In the genomic region with DNA sequence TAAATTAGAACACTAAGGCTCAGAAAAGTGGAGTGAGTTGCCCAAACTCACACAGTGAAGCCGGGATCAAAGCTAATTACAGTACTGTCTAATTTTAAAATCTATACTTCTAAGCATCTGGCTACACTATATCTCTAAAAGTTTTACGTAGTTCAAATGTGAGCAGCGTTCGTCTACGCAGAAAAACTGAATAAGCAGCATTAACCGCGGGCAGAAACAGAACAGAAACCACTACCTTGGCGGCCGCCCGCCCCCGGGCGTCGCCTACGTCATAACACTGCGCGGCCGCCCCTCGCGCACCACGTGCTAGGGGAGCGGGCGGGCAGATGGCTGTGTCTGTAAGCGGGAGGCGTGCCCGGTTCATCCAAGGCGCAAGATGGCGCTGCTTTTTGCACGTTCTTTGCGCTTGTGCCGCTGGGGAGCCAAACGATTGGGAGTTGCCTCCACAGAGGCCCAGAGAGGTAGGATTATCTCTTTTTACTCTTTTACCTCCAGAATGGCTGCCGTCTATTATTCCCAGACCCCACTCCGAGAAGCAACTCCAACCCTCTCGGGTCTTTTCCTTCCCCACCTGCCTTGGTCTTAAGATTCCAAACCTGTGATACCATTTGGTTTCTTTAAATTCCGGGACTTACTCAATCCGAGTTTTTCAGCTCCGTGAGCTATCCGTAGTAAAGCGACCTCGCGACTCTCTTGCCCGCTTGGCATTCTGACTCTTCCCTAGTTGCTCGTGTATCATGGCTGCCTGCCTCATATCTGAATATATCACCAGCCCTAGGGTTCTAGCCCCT, we compare ENCODE assay signal across 1 cellular context.
A peak's percentile ranks its signal among the peaks of the same experiment; 100 is the strongest.
TF ChIP-seq lines count a peak whose summit lies in the region.

TSS of gene SPRYD4 (plus strand) at position 363 of the 791 bp plus-strand sequence. CDS start at position 377, 14 bp downstream.

TF ChIP-seq in HepG2, 621 proteins besides CTCF, POLR2A, EP300 and RAD21 (continued from another document and continues in another):
- TF ChIP-seq ELK4 (CRISPR knock-in tag; IDR thresholded peaks at IDR 0.05; ENCODE audit: borderline replicate concordance) (no peak), HBP1 (CRISPR knock-in tag; IDR thresholded peaks at IDR 0.05; ENCODE audit: low read depth) (peak; percentile 63; the same call in 1 of the 2 replicates), MTF2 (CRISPR knock-in tag; IDR thresholded peaks at IDR 0.05; ENCODE audit: borderline replicate concordance) (no peak; the same call in 1 of the 2 replicates), GPBP1L1 (CRISPR knock-in tag; IDR thresholded peaks at IDR 0.05) (no peak), NFYC (CRISPR knock-in tag; IDR thresholded peaks at IDR 0.05) (peak; percentile 61), PHB2 (IDR thresholded peaks at IDR 0.05; ENCODE audit: partially characterized antibody) (no peak), ZBTB21 (CRISPR knock-in tag; IDR thresholded peaks at IDR 0.05) (no peak), ZNF839 (CRISPR knock-in tag; IDR thresholded peaks at IDR 0.05; ENCODE audit: borderline replicate concordance) (no peak), GTF2F1 (IDR thresholded peaks at IDR 0.05; ENCODE audit: low read length) (no peak), SRY (CRISPR knock-in tag; IDR thresholded peaks at IDR 0.05) (peak; percentile 79; the same call in 1 of the 2 replicates), MATR3 (CRISPR knock-in tag; IDR thresholded peaks at IDR 0.05) (no peak), EEA1 (CRISPR knock-in tag; IDR thresholded peaks at IDR 0.05; ENCODE audit: borderline replicate concordance) (no peak), SMARCE1 (IDR thresholded peaks at IDR 0.05; ENCODE audit: borderline replicate concordance) (no peak), CBX5 (CRISPR knock-in tag; IDR thresholded peaks at IDR 0.05; ENCODE audit: borderline replicate concordance) (peak; percentile 90), HOXD1 (CRISPR knock-in tag; IDR thresholded peaks at IDR 0.05) (no peak; the same call in 1 of the 2 replicates), ZNF513 (CRISPR knock-in tag; conservative IDR thresholded peaks at IDR 0.05) (no peak), JARID2 (CRISPR knock-in tag; IDR thresholded peaks at IDR 0.05; ENCODE audit: insufficient replicate concordance) (peak; percentile 33), HNF4A (CRISPR knock-in tag; IDR thresholded peaks at IDR 0.05) (0 out of 2 replicates have a peak, but pooled peaks have one; percentile 15), ZMYM2 (CRISPR knock-in tag; IDR thresholded peaks at IDR 0.05) (no peak), ZSCAN20 (CRISPR knock-in tag; IDR thresholded peaks at IDR 0.05; ENCODE audit: borderline replicate concordance) (peak; percentile 64; the same call in 1 of the 2 replicates), U2AF2 (IDR thresholded peaks at IDR 0.05; ENCODE audit: low read depth, low read length) (no peak), ZC3H13 (CRISPR knock-in tag; IDR thresholded peaks at IDR 0.05) (peak; percentile 92), ZNF543 (CRISPR knock-in tag; IDR thresholded peaks at IDR 0.05) (peak; percentile 97), PHF21A (CRISPR knock-in tag; IDR thresholded peaks at IDR 0.05) (peak; percentile 62), ZNF761 (CRISPR knock-in tag; conservative IDR thresholded peaks at IDR 0.05) (0 out of 2 replicates have a peak, but pooled peaks have one; percentile 51), ZNF235 (CRISPR knock-in tag; IDR thresholded peaks at IDR 0.05; ENCODE audit: borderline replicate concordance) (no peak), KLF6 (CRISPR knock-in tag; IDR thresholded peaks at IDR 0.05) (peak; percentile 91; the same call in 1 of the 2 replicates), RARG (CRISPR knock-in tag; IDR thresholded peaks at IDR 0.05; ENCODE audit: low read depth) (no peak), ZNF878 (CRISPR knock-in tag; IDR thresholded peaks at IDR 0.05) (peak; percentile 94; the same call in 1 of the 2 replicates), ZNF781 (CRISPR knock-in tag; IDR thresholded peaks at IDR 0.05; ENCODE audit: borderline replicate concordance, not compliant biosample characterization) (peak; percentile 85), ZNF124 (CRISPR knock-in tag; IDR thresholded peaks at IDR 0.05) (peak; percentile 80; the same call in 1 of the 2 replicates), FOXC1 (CRISPR knock-in tag; IDR thresholded peaks at IDR 0.05; ENCODE audit: borderline replicate concordance) (peak; percentile 91; the same call in 1 of the 2 replicates), BHLHE40 (IDR thresholded peaks at IDR 0.05; ENCODE audit: low read length) (peak; percentile 81), HNF1B (CRISPR knock-in tag; IDR thresholded peaks at IDR 0.05) (peak; percentile 61; the same call in 1 of the 2 replicates), ISX (CRISPR knock-in tag; conservative IDR thresholded peaks at IDR 0.05) (no peak), AKAP8 (CRISPR knock-in tag; IDR thresholded peaks at IDR 0.05) (no peak), ZNF747 (CRISPR knock-in tag; IDR thresholded peaks at IDR 0.05; ENCODE audit: borderline replicate concordance) (peak; percentile 82), ZNF367 (CRISPR knock-in tag; IDR thresholded peaks at IDR 0.05; ENCODE audit: borderline replicate concordance) (no peak), ZNF572 (CRISPR knock-in tag; IDR thresholded peaks at IDR 0.05) (no peak), ZNF564 (CRISPR knock-in tag; IDR thresholded peaks at IDR 0.05) (peak; percentile 89), RFX1 (IDR thresholded peaks at IDR 0.05) (no peak), NFATC3 (CRISPR knock-in tag; IDR thresholded peaks at IDR 0.05) (0 out of 2 replicates have a peak, but pooled peaks have one; percentile 73), ZNF225 (CRISPR knock-in tag; IDR thresholded peaks at IDR 0.05) (no peak), NFE2L1 (CRISPR knock-in tag; IDR thresholded peaks at IDR 0.05; ENCODE audit: borderline replicate concordance) (no peak), PHF5A (CRISPR knock-in tag; IDR thresholded peaks at IDR 0.05; ENCODE audit: low read depth, unreplicated experiment) (peak; percentile 60), ZNF577 (CRISPR knock-in tag; IDR thresholded peaks at IDR 0.05; ENCODE audit: borderline replicate concordance, low read depth) (no peak), SETDB1 (CRISPR knock-in tag; IDR thresholded peaks at IDR 0.05; ENCODE audit: borderline replicate concordance) (no peak), ELF1 (CRISPR knock-in tag; IDR thresholded peaks at IDR 0.05) (peak; percentile 60)
- TF ChIP-seq, protein P1, sequence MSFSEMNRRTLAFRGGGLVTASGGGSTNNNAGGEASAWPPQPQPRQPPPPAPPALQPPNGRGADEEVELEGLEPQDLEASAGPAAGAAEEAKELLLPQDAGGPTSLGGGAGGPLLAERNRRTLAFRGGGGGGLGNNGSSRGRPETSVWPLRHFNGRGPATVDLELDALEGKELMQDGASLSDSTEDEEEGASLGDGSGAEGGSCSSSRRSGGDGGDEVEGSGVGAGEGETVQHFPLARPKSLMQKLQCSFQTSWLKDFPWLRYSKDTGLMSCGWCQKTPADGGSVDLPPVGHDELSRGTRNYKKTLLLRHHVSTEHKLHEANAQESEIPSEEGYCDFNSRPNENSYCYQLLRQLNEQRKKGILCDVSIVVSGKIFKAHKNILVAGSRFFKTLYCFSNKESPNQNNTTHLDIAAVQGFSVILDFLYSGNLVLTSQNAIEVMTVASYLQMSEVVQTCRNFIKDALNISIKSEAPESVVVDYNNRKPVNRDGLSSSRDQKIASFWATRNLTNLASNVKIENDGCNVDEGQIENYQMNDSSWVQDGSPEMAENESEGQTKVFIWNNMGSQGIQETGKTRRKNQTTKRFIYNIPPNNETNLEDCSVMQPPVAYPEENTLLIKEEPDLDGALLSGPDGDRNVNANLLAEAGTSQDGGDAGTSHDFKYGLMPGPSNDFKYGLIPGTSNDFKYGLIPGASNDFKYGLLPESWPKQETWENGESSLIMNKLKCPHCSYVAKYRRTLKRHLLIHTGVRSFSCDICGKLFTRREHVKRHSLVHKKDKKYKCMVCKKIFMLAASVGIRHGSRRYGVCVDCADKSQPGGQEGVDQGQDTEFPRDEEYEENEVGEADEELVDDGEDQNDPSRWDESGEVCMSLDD (CRISPR knock-in tag; IDR thresholded peaks at IDR 0.05; ENCODE audit: borderline replicate concordance): peak; percentile 55; the same call in 1 of the 2 replicates
- TF ChIP-seq, protein P2, sequence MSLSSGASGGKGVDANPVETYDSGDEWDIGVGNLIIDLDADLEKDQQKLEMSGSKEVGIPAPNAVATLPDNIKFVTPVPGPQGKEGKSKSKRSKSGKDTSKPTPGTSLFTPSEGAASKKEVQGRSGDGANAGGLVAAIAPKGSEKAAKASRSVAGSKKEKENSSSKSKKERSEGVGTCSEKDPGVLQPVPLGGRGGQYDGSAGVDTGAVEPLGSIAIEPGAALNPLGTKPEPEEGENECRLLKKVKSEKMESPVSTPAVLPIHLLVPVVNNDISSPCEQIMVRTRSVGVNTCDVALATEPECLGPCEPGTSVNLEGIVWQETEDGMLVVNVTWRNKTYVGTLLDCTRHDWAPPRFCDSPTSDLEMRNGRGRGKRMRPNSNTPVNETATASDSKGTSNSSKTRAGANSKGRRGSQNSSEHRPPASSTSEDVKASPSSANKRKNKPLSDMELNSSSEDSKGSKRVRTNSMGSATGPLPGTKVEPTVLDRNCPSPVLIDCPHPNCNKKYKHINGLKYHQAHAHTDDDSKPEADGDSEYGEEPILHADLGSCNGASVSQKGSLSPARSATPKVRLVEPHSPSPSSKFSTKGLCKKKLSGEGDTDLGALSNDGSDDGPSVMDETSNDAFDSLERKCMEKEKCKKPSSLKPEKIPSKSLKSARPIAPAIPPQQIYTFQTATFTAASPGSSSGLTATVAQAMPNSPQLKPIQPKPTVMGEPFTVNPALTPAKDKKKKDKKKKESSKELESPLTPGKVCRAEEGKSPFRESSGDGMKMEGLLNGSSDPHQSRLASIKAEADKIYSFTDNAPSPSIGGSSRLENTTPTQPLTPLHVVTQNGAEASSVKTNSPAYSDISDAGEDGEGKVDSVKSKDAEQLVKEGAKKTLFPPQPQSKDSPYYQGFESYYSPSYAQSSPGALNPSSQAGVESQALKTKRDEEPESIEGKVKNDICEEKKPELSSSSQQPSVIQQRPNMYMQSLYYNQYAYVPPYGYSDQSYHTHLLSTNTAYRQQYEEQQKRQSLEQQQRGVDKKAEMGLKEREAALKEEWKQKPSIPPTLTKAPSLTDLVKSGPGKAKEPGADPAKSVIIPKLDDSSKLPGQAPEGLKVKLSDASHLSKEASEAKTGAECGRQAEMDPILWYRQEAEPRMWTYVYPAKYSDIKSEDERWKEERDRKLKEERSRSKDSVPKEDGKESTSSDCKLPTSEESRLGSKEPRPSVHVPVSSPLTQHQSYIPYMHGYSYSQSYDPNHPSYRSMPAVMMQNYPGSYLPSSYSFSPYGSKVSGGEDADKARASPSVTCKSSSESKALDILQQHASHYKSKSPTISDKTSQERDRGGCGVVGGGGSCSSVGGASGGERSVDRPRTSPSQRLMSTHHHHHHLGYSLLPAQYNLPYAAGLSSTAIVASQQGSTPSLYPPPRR (CRISPR knock-in tag; IDR thresholded peaks at IDR 0.05; ENCODE audit: borderline replicate concordance): no peak
